In genomic region chr5:65906256-65906655, GRCh38 we compare ENCODE assay signal across 27 cellular contexts.
"Had no signal": no experiment of that assay in that cellular context is flagged by ENCODE, and none has a peak within 500 bp of the region (broad histone marks: within the 10 kb centered on the region; RNA-seq: fewer than 3 reads in every experiment).

No MANE protein-coding gene starts in this region.

- H3K36me3 ChIP-seq: colonic mucosa, esophagus muscularis mucosa, esophagus squamous epithelium, gastrocnemius medialis, gastroesophageal sphincter, heart left ventricle, heart right ventricle had no signal

- H3K27me3 ChIP-seq: colonic mucosa, dorsolateral prefrontal cortex, esophagus muscularis mucosa, esophagus squamous epithelium, foreskin keratinocyte, gastrocnemius medialis, gastroesophageal sphincter, heart left ventricle, heart right ventricle had no signal

- FAIRE-seq: colon, endometrium, endothelial cell of umbilical vein, frontal cortex had no signal

- H3K4me3 ChIP-seq: colonic mucosa, coronary artery, dorsolateral prefrontal cortex, esophagus muscularis mucosa, esophagus squamous epithelium, gastrocnemius medialis, gastroesophageal sphincter, heart left ventricle, heart right ventricle had no signal

- H3K9me3 ChIP-seq: colonic mucosa, esophagus muscularis mucosa, esophagus squamous epithelium, gastrocnemius medialis, gastroesophageal sphincter, heart left ventricle, heart right ventricle had no signal

- H3K27ac ChIP-seq: colonic mucosa, coronary artery, dorsolateral prefrontal cortex, esophagus muscularis mucosa, esophagus squamous epithelium, foreskin keratinocyte, gastrocnemius medialis, gastroesophageal sphincter, heart left ventricle, heart right ventricle had no signal

- ATAC-seq: effector memory CD8-positive, alpha-beta T cell; esophagus mucosa; foreskin keratinocyte; gastrocnemius medialis; gastroesophageal sphincter; heart left ventricle; heart right ventricle had no signal

- H3K4me1 ChIP-seq: colonic mucosa, esophagus muscularis mucosa, esophagus squamous epithelium, gastrocnemius medialis, gastroesophageal sphincter, heart left ventricle, heart right ventricle had no signal

- DNase-seq: colonic mucosa; cortex of kidney; dermis blood vessel endothelial cell; dorsolateral prefrontal cortex; effector CD4-positive, alpha-beta T cell; effector CD8-positive, alpha-beta T cell; effector memory CD4-positive, alpha-beta T cell; effector memory CD8-positive, alpha-beta T cell; endodermal cell; erythroblast; esophagus squamous epithelium; foreskin fibroblast; foreskin keratinocyte; foreskin melanocyte; gastrocnemius medialis; glutamatergic neuron; head of caudate nucleus; heart left ventricle; heart right ventricle had no signal
